In genomic region chr6:15340775-15341174, GRCh38 we compare ENCODE assay signal across 10 cellular contexts.
DNase-seq lines count a peak whose midpoint lies in the region; ATAC-seq and TF ChIP-seq lines count a peak whose summit lies in the region.
"Had no signal": no experiment of that assay in that cellular context is flagged by ENCODE, and none has a peak within 500 bp of the region (broad histone marks: within the 10 kb centered on the region; RNA-seq: fewer than 3 reads in every experiment).

No MANE protein-coding gene starts in this region.

- H3K4me3 Mint-ChIP-seq in CD4-positive, alpha-beta T cell: peak overlapping the region; percentile 62
- peak overlapping the region; percentile 75 for H3K4me3 Mint-ChIP-seq in activated naive CD8-positive, alpha-beta T cell treated with anti-CD3 and anti-CD28 coated beads, Interleukin-2, amount 10 ng/mL, durations not matched to agents 7 days and 5 days

- H3K9me3 ChIP-seq in CD4-positive, alpha-beta T cell (ENCODE audit: control insufficient read depth, low read length): no peaks in the 10 kb centered on the region

- H3K4me1 Mint-ChIP-seq in CD4-positive, alpha-beta T cell (ENCODE audit: low read depth): peaks cover 87% of the 10 kb centered on the region
- peaks cover 69% of the 10 kb centered on the region for H3K4me1 Mint-ChIP-seq in activated naive CD8-positive, alpha-beta T cell treated with anti-CD3 and anti-CD28 coated beads, Interleukin-2, amount 10 ng/mL, durations not matched to agents 7 days and 5 days

- H3K27me3 ChIP-seq in CD4-positive, alpha-beta T cell (ENCODE audit: control insufficient read depth, insufficient read depth, low read length): no peaks in the 10 kb centered on the region

- TF ChIP-seq CTCF in CD4-positive, alpha-beta T cell (IDR thresholded peaks at IDR 0.05): no peak

- peak overlapping the region; percentile 78 for H3K27ac Mint-ChIP-seq in CD4-positive, alpha-beta T cell
- H3K27ac Mint-ChIP-seq in activated naive CD8-positive, alpha-beta T cell treated with anti-CD3 and anti-CD28 coated beads, Interleukin-2, amount 10 ng/mL, durations not matched to agents 7 days and 5 days: peak overlapping the region; percentile 82

- peak; percentile 64 for ATAC-seq in CD4-positive, alpha-beta T cell (ENCODE audit: poor library complexity)
- ATAC-seq in GM19395 (IDR thresholded peaks at IDR 0.05; ENCODE audit: unreplicated experiment) (peak; percentile 59), GM21528 (IDR thresholded peaks at IDR 0.05; ENCODE audit: low FRiP score, unreplicated experiment) (no peak), HG03571 (IDR thresholded peaks at IDR 0.05; ENCODE audit: unreplicated experiment) (no peak)
- peak; percentile 45 for ATAC-seq in activated naive CD8-positive, alpha-beta T cell treated with anti-CD3 and anti-CD28 coated beads, Interleukin-2, amount 10 ng/mL, durations not matched to agents 7 days and 5 days (ENCODE audit: low read depth)

- CTCF ChIA-PET in CD4-positive, alpha-beta T cell (lab: Charles Lee): no interaction called here
- CTCF ChIA-PET in HEK293T (lab: Yijun Ruan, JAX): interaction anchor here (0.6 kb wide), 1 partner anchor 86 kb away, joined by 3 read pairs; no protein-coding TSS in a partner anchor

- DNase-seq in CD4-positive, alpha-beta T cell: no peak
- DNase-seq in KG1 (lab: John Stamatoyannopoulos, UW) (peak; percentile 39), T1000 (lab: John Stamatoyannopoulos, UW) (no peak), HEK293T (ENCODE audit: extremely low spot score) (no peak)
- DNase-seq in activated naive CD8-positive, alpha-beta T cell treated with anti-CD3 and anti-CD28 coated beads, Interleukin-2, amount 10 ng/mL, durations not matched to agents 7 days and 5 days: no peak
- DNase-seq: activated gamma-delta T cell, NCI-H2227 treated with DMSO at 0.1 percent for 48 hours had no signal

- peak overlapping the region; percentile 38 for H3K27ac ChIP-seq in CD4-positive, alpha-beta T cell (ENCODE audit: low read depth, low read length)

- no peaks in the 10 kb centered on the region for H3K27me3 Mint-ChIP-seq in CD4-positive, alpha-beta T cell
- no peaks in the 10 kb centered on the region for H3K27me3 Mint-ChIP-seq in activated naive CD8-positive, alpha-beta T cell treated with anti-CD3 and anti-CD28 coated beads, Interleukin-2, amount 10 ng/mL, durations not matched to agents 7 days and 5 days

- intact Hi-C loops in CD4-positive, alpha-beta T cell (cut with DNase I, micrococcal nuclease): loop anchor here in 1 of 2 experiments (5.0 kb wide), 1 partner anchor 93 kb away; the partner anchor contains the start of gene JARID2

- POLR2A ChIA-PET in CD4-positive, alpha-beta T cell (lab: Charles Lee): no interaction called here
- POLR2A ChIA-PET in activated naive CD8-positive, alpha-beta T cell treated with anti-CD3 and anti-CD28 coated beads, Interleukin-2, amount 10 ng/mL, durations not matched to agents 7 days and 5 days (lab: Charles Lee): no interaction called here
- POLR2A ChIA-PET in HEK293T (lab: Yijun Ruan, JAX): no interaction called here

- no peaks in the 10 kb centered on the region for H3K9me3 Mint-ChIP-seq in CD4-positive, alpha-beta T cell
- H3K9me3 Mint-ChIP-seq in activated naive CD8-positive, alpha-beta T cell treated with anti-CD3 and anti-CD28 coated beads, Interleukin-2, amount 10 ng/mL, durations not matched to agents 7 days and 5 days: no peaks in the 10 kb centered on the region

- no peaks in the 10 kb centered on the region for H3K36me3 Mint-ChIP-seq in CD4-positive, alpha-beta T cell (ENCODE audit: low read depth)
- peaks cover 6% of the 10 kb centered on the region for H3K36me3 Mint-ChIP-seq in activated naive CD8-positive, alpha-beta T cell treated with anti-CD3 and anti-CD28 coated beads, Interleukin-2, amount 10 ng/mL, durations not matched to agents 7 days and 5 days

TF ChIP-seq in HEK293T, 16 proteins besides CTCF, POLR2A, EP300 and RAD21:
- TF ChIP-seq SP1 (IDR thresholded peaks at IDR 0.05): no peak
- no peak for TF ChIP-seq ELF4 (IDR thresholded peaks at IDR 0.05)
- no peak for TF ChIP-seq LEF1 (IDR thresholded peaks at IDR 0.05; ENCODE audit: borderline replicate concordance)
- no peak for TF ChIP-seq SUZ12 (IDR thresholded peaks at IDR 0.05)
- no peak for TF ChIP-seq NFRKB (IDR thresholded peaks at IDR 0.05)
- no peak for TF ChIP-seq HDGF (IDR thresholded peaks at IDR 0.05; ENCODE audit: borderline replicate concordance)
- TF ChIP-seq CTBP1 (IDR thresholded peaks at IDR 0.05; ENCODE audit: borderline replicate concordance): no peak
- TF ChIP-seq FOXA1 (IDR thresholded peaks at IDR 0.05): no peak

Comparison
In these comparisons a context has a peak if more than half of its experiments do, and no peak if none do; other contexts are left out.
1. ATAC-seq: peak in CD4-positive, alpha-beta T cell (single experiment), GM19395 (single experiment) and activated naive CD8-positive, alpha-beta T cell treated with anti-CD3 and anti-CD28 coated beads, Interleukin-2, amount 10 ng/mL, durations not matched to agents 7 days and 5 days (single experiment); none in GM21528 (single experiment) and HG03571 (single experiment).